17 cellular contexts compared by ENCODE assay signal in genomic region chr17:1070411-1070810, GRCh38.
DNase-seq lines count a peak whose midpoint lies in the region; ATAC-seq and TF ChIP-seq lines count a peak whose summit lies in the region.
"Had no signal": no experiment of that assay in that cellular context is flagged by ENCODE, and none has a peak within 500 bp of the region (broad histone marks: within the 10 kb centered on the region; RNA-seq: fewer than 3 reads in every experiment).

No MANE protein-coding gene starts in this region.

- no peak overlapping the region for H3K4ac ChIP-seq in neuronal stem cell (ENCODE audit: low read length)

- H3K9ac ChIP-seq in neuronal stem cell (ENCODE audit: low read depth, low read length, poor library complexity): no peak overlapping the region

- H2BK12ac ChIP-seq in neuronal stem cell (ENCODE audit: low read length): no peak overlapping the region

- no peak overlapping the region for H2BK5ac ChIP-seq in neuronal stem cell (ENCODE audit: low read length)

- no peak overlapping the region for H4K91ac ChIP-seq in neuronal stem cell (ENCODE audit: low read depth, low read length, poor library complexity)

- intact Hi-C loops in natural killer cell (cut with micrococcal nuclease): no loop called here
- intact Hi-C loops in mucosa of descending colon (cut with DNase I, micrococcal nuclease): no loop called here

- H3K27me3 ChIP-seq in neuronal stem cell (ENCODE audit: control insufficient read depth in 3 of 3, insufficient read depth in 3 of 3, low read depth in 1 of 3, low read length in 3 of 3): no peaks in the 10 kb centered on the region
- H3K27me3 ChIP-seq: BE2C had no signal

- WGBS in neuronal stem cell (ENCODE audit: extremely low coverage in 2 of 2, insufficient read length in 2 of 2, insufficient replicate concordance in 1 of 2), 2 donors: no CpG with 5 or more reads among the region's 21 CpGs

- peaks cover 0 to 3% of the 10 kb centered on the region in 2 donors for H3K4me1 Mint-ChIP-seq in natural killer cell treated with Interleukin-12 subunit alpha and Interleukin-12 subunit beta and Interleukin-15 and Interleukin-18, amount 100 ng/mL, for 72 hours (ENCODE audit: low read depth in 2 of 2)
- H3K4me1 Mint-ChIP-seq in natural killer cell: peaks cover 0 to 3% of the 10 kb centered on the region in 2 donors
- no peaks in the 10 kb centered on the region for H3K4me1 Mint-ChIP-seq in chondrocyte (ENCODE audit: low read depth)

- TF ChIP-seq CTCF in natural killer cell (IDR thresholded peaks at IDR 0.05) (no peak), chondrocyte (IDR thresholded peaks at IDR 0.05) (no peak), mucosa of descending colon (IDR thresholded peaks at IDR 0.05) (no peak)

- peaks cover 4% of the 10 kb centered on the region for H3K9me3 Mint-ChIP-seq in natural killer cell treated with Interleukin-12 subunit alpha and Interleukin-12 subunit beta and Interleukin-15 and Interleukin-18, amount 100 ng/mL, for 72 hours
- peaks cover 0 to 4% of the 10 kb centered on the region in 2 donors for H3K9me3 Mint-ChIP-seq in natural killer cell
- H3K9me3 Mint-ChIP-seq in chondrocyte (ENCODE audit: low read depth): peaks cover 5% of the 10 kb centered on the region

- H3K4me3 Mint-ChIP-seq in natural killer cell treated with Interleukin-12 subunit alpha and Interleukin-12 subunit beta and Interleukin-15 and Interleukin-18, amount 100 ng/mL, for 72 hours: no peak overlapping the region
- no peak overlapping the region for H3K4me3 Mint-ChIP-seq in natural killer cell
- H3K4me3 Mint-ChIP-seq in chondrocyte (ENCODE audit: unreplicated experiment): no peak overlapping the region
- H3K4me3 Mint-ChIP-seq: CD8-positive, alpha-beta T cell; HFFc6 had no signal

- DNase-seq in natural killer cell treated with Interleukin-12 subunit alpha and Interleukin-12 subunit beta and Interleukin-15 and Interleukin-18, amount 100 ng/mL, for 72 hours (ENCODE audit: low spot score): peak; percentile 58
- DNase-seq in natural killer cell (no peak), chondrocyte (ENCODE audit: low spot score) (peak; percentile 91), mucosa of descending colon (peak in 2 of 3 donors; percentile 24 to 43), neuronal stem cell (ENCODE audit: low spot score) (no peak)
- DNase-seq: BE2C; CD8-positive, alpha-beta T cell; COR-L47; DMS153; DMS79 treated with DMSO at 0.1 percent for 48 hours; EL; HFFc6 had no signal

- no peak overlapping the region for H3K23ac ChIP-seq in neuronal stem cell (ENCODE audit: low read depth, low read length, poor library complexity)

- H2BK120ac ChIP-seq in neuronal stem cell (ENCODE audit: low read depth, low read length): no peak overlapping the region

- no peaks in the 10 kb centered on the region for H3K9me3 ChIP-seq in mucosa of descending colon
- H3K9me3 ChIP-seq in neuronal stem cell (replicated peaks in 1 of 2; ENCODE audit: control insufficient read depth in 2 of 2, insufficient read depth in 1 of 2, low read depth in 1 of 2, low read length in 2 of 2): peaks cover 12 to 18% of the 10 kb centered on the region in 2 donors
- H3K9me3 ChIP-seq: BE2C, HAP-1 had no signal

- H3K4me3 ChIP-seq in mucosa of descending colon: no peak overlapping the region
- no peak overlapping the region for H3K4me3 ChIP-seq in neuronal stem cell (ENCODE audit: low read length in 2 of 2)
- H3K4me3 ChIP-seq: A549, HAP-1 had no signal

- H3K14ac ChIP-seq in neuronal stem cell (ENCODE audit: low read length): no peak overlapping the region

- H3K4me2 ChIP-seq in neuronal stem cell (ENCODE audit: insufficient read depth, low read length, poor library complexity, severe bottlenecking): no peak overlapping the region
- H3K4me2 ChIP-seq: A549 had no signal

- H3K36me3 Mint-ChIP-seq in natural killer cell treated with Interleukin-12 subunit alpha and Interleukin-12 subunit beta and Interleukin-15 and Interleukin-18, amount 100 ng/mL, for 72 hours: peaks cover 22% of the 10 kb centered on the region
- H3K36me3 Mint-ChIP-seq in natural killer cell (peaks cover 14% of the 10 kb centered on the region), chondrocyte (ENCODE audit: low read depth) (peaks cover 35% of the 10 kb centered on the region)

- H3K4me1 ChIP-seq in mucosa of descending colon (ENCODE audit: low read depth) (peaks cover 11% of the 10 kb centered on the region), neuronal stem cell (ENCODE audit: control insufficient read depth in 2 of 2, insufficient read depth in 1 of 2, low read depth in 1 of 2, low read length in 2 of 2) (peaks cover 0 to 1% of the 10 kb centered on the region in 2 donors)
- H3K4me1 ChIP-seq: BE2C, HAP-1 had no signal

- no peak overlapping the region for H2BK15ac ChIP-seq in neuronal stem cell (ENCODE audit: low read length)

- H3K27ac Mint-ChIP-seq in natural killer cell treated with Interleukin-12 subunit alpha and Interleukin-12 subunit beta and Interleukin-15 and Interleukin-18, amount 100 ng/mL, for 72 hours: no peak overlapping the region
- no peak overlapping the region for H3K27ac Mint-ChIP-seq in natural killer cell
- no peak overlapping the region for H3K27ac Mint-ChIP-seq in chondrocyte (ENCODE audit: unreplicated experiment)
- H3K27ac Mint-ChIP-seq: CD8-positive, alpha-beta T cell; HFFc6 had no signal

- H3K27me3 Mint-ChIP-seq in natural killer cell treated with Interleukin-12 subunit alpha and Interleukin-12 subunit beta and Interleukin-15 and Interleukin-18, amount 100 ng/mL, for 72 hours: no peaks in the 10 kb centered on the region
- H3K27me3 Mint-ChIP-seq in natural killer cell (ENCODE audit: low read depth in 2 of 2): no peaks in the 10 kb centered on the region
- H3K27me3 Mint-ChIP-seq in chondrocyte (ENCODE audit: low read depth): no peaks in the 10 kb centered on the region

- H2AFZ ChIP-seq in neuronal stem cell (ENCODE audit: low read length): no peak overlapping the region

- no peak overlapping the region for H3K27ac ChIP-seq in neuronal stem cell (replicated peaks; ENCODE audit: low read length)
- H3K27ac ChIP-seq: A549, C4-2B had no signal

- ATAC-seq in natural killer cell treated with Interleukin-12 subunit alpha and Interleukin-12 subunit beta and Interleukin-15 and Interleukin-18, amount 100 ng/mL, for 72 hours: no peak
- ATAC-seq in natural killer cell: no peak
- ATAC-seq in mucosa of descending colon: no peak
- ATAC-seq in GM21825 (IDR thresholded peaks at IDR 0.05; ENCODE audit: unreplicated experiment): no peak
- ATAC-seq: CD8-positive, alpha-beta T cell; HepG2 had no signal

- H2AK5ac ChIP-seq in neuronal stem cell (ENCODE audit: low read depth, low read length): no peak overlapping the region

- H3K36me3 ChIP-seq in mucosa of descending colon (ENCODE audit: low read depth) (peaks cover 18% of the 10 kb centered on the region), neuronal stem cell (replicated peaks in 1 of 2; ENCODE audit: control insufficient read depth in 2 of 2, insufficient read depth in 2 of 2, low read length in 2 of 2) (peaks cover 28 to 53% of the 10 kb centered on the region in 2 donors)
- H3K36me3 ChIP-seq: BE2C, HAP-1 had no signal

- H3K79me1 ChIP-seq in neuronal stem cell (ENCODE audit: low read depth, low read length): no peaks in the 10 kb centered on the region

- no peak overlapping the region for H3K18ac ChIP-seq in neuronal stem cell (ENCODE audit: low read length)

- no peak overlapping the region for H4K8ac ChIP-seq in neuronal stem cell (ENCODE audit: low read depth, low read length)

Comparison
In these comparisons a context has a peak if more than half of its experiments do, and no peak if none do; other contexts are left out.
1. DNase-seq: peak in natural killer cell treated with Interleukin-12 subunit alpha and Interleukin-12 subunit beta and Interleukin-15 and Interleukin-18, amount 100 ng/mL, for 72 hours (single experiment), chondrocyte (single experiment) and mucosa of descending colon (2 of 3); none in natural killer cell (single experiment) and neuronal stem cell (single experiment).